29 cellular contexts compared by ENCODE assay signal in genomic region chr10:37474645-37475044, GRCh38.
"Had no signal": no experiment of that assay in that cellular context is flagged by ENCODE, and none has a peak within 500 bp of the region (broad histone marks: within the 10 kb centered on the region; RNA-seq: fewer than 3 reads in every experiment).

No MANE protein-coding gene starts in this region.

- H3K36me3 Mint-ChIP-seq: stimulated activated effector memory CD8-positive, alpha-beta T cell treated with anti-CD3 and anti-CD28 coated beads, Interleukin-12 subunit alpha, Interleukin-12 subunit beta, amount 100 ng/mL, for 72 hours; stimulated activated memory B cell treated with anti-CD40 and anti-IgM and Interleukin-4, amounts not matched to agents 10 μg/mL and 1 μg/mL and 100 μg/mL, for 72 hours; stimulated activated naive B cell treated with anti-CD40 and anti-IgM and Interleukin-4, amounts not matched to agents 10 μg/mL and 1 μg/mL and 100 μg/mL, for 72 hours; type B pancreatic cell had no signal

- ATAC-seq: stimulated activated effector memory CD8-positive, alpha-beta T cell treated with anti-CD3 and anti-CD28 coated beads, Interleukin-12 subunit alpha, Interleukin-12 subunit beta, amount 100 ng/mL, for 72 hours; stimulated activated memory B cell treated with anti-CD40 and anti-IgM and Interleukin-4, amounts not matched to agents 10 μg/mL and 1 μg/mL and 100 μg/mL, for 72 hours; stimulated activated naive B cell treated with anti-CD40 and anti-IgM and Interleukin-4, amounts not matched to agents 10 μg/mL and 1 μg/mL and 100 μg/mL, for 72 hours; stimulated activated naive CD8-positive, alpha-beta T cell treated with anti-CD3 and anti-CD28 coated beads, Interleukin-15, amount 100 ng/mL, for 72 hours; stimulated activated naive CD8-positive, alpha-beta T cell treated with anti-CD3 and anti-CD28 coated beads, Interleukin-15, Interleukin-2, amounts not matched to agents 100 U/mL and 50 U/mL, for 24 hours; upper lobe of right lung had no signal

- H3K27ac Mint-ChIP-seq: stimulated activated effector memory CD8-positive, alpha-beta T cell treated with anti-CD3 and anti-CD28 coated beads, Interleukin-12 subunit alpha, Interleukin-12 subunit beta, amount 100 ng/mL, for 72 hours; stimulated activated memory B cell treated with anti-CD40 and anti-IgM and Interleukin-4, amounts not matched to agents 10 μg/mL and 1 μg/mL and 100 μg/mL, for 72 hours; stimulated activated naive B cell treated with anti-CD40 and anti-IgM and Interleukin-4, amounts not matched to agents 10 μg/mL and 1 μg/mL and 100 μg/mL, for 72 hours; stimulated activated naive CD8-positive, alpha-beta T cell treated with anti-CD3 and anti-CD28 coated beads, Interleukin-15, amount 100 ng/mL, for 72 hours; stimulated activated naive CD8-positive, alpha-beta T cell treated with anti-CD3 and anti-CD28 coated beads, Interleukin-15, Interleukin-2, amounts not matched to agents 100 ng/mL and 50 ng/mL, for 24 hours; type B pancreatic cell had no signal

- FAIRE-seq: urothelium cell line had no signal

- H3K9me3 ChIP-seq: suprapubic skin, testis, thoracic aorta, thyroid gland, tibial artery, transverse colon, upper lobe of left lung, upper lobe of right lung, uterus, vagina had no signal

- H3K36me3 ChIP-seq: stomach, suprapubic skin, thoracic aorta, thyroid gland, tibial artery, tibial nerve, transverse colon, upper lobe of left lung, upper lobe of right lung, uterus, vagina had no signal

- H3K27ac ChIP-seq: stomach, suprapubic skin, testis, thoracic aorta, thyroid gland, tibial artery, tibial nerve, transverse colon, upper lobe of left lung, upper lobe of right lung, uterus, vagina had no signal

- H3K4me1 ChIP-seq: stomach, suprapubic skin, testis, thyroid gland, tibial artery, tibial nerve, transverse colon, upper lobe of left lung, upper lobe of right lung, uterus, vagina had no signal

- H3K4me3 ChIP-seq: stomach, suprapubic skin, testis, thoracic aorta, thyroid gland, tibial artery, tibial nerve, transverse colon, upper lobe of left lung, upper lobe of right lung, uterus, vagina had no signal

- DNase-seq: stimulated activated CD4-positive, alpha-beta T cell treated with anti-CD3 and anti-CD28 coated beads, Interleukin-2, amount 100 ng/mL, for 48 hours; stimulated activated CD4-positive, alpha-beta T cell treated with anti-CD3 and anti-CD28 coated beads, Interleukin-4, amount 100 ng/mL, for 1 hour; stimulated activated CD4-positive, alpha-beta T cell treated with anti-CD3 and anti-CD28 coated beads, Interleukin-4, amount 100 ng/mL, for 24 hours; stimulated activated CD4-positive, alpha-beta T cell treated with anti-CD3 and anti-CD28 coated beads, Interleukin-4, amount 100 ng/mL, for 4 hours; stimulated activated CD8-positive, alpha-beta memory T cell treated with anti-CD3 and anti-CD28 coated beads, Interleukin-4, amount 100 ng/mL, for 48 hours; stimulated activated naive B cell treated with anti-CD40 and anti-IgM and Interleukin-4, amounts not matched to agents 10 μg/mL and 1 μg/mL and 100 μg/mL, for 72 hours; stimulated activated naive CD4-positive, alpha-beta T cell; stimulated activated naive CD4-positive, alpha-beta T cell treated with Interleukin-2 at 50 U/mL for 16 hours; stimulated activated naive CD8-positive, alpha-beta T cell treated with anti-CD3 and anti-CD28 coated beads, Interleukin-15, amount 100 ng/mL, for 72 hours; stimulated activated naive CD8-positive, alpha-beta T cell treated with anti-CD3 and anti-CD28 coated beads, Interleukin-15, Interleukin-2, amounts not matched to agents 100 U/mL and 50 U/mL, for 24 hours; stomach; substantia nigra; testis; thyroid gland; tibial artery; transverse colon; trophoblast cell; upper lobe of left lung; upper lobe of right lung; uterus had no signal
